Comparison of ENCODE assay signal across 1 cellular context in genomic region chr7:44473295-44473694, GRCh38.
A peak's percentile ranks its signal among the peaks of the same experiment; 100 is the strongest.
TF ChIP-seq lines count a peak whose summit lies in the region.

No MANE protein-coding gene starts in this region.

TF ChIP-seq in HepG2, 621 proteins besides CTCF, POLR2A, EP300 and RAD21 (continued from another document and continues in another):
- TF ChIP-seq KIAA2018 (CRISPR knock-in tag; IDR thresholded peaks at IDR 0.05; ENCODE audit: borderline replicate concordance) (no peak), MED8 (CRISPR knock-in tag; IDR thresholded peaks at IDR 0.05; ENCODE audit: insufficient replicate concordance) (no peak), ZNF570 (CRISPR knock-in tag; IDR thresholded peaks at IDR 0.05; ENCODE audit: borderline replicate concordance) (no peak), FOSL1 (CRISPR knock-in tag; IDR thresholded peaks at IDR 0.05; ENCODE audit: borderline replicate concordance) (no peak), CHCHD3 (CRISPR knock-in tag; IDR thresholded peaks at IDR 0.05) (no peak), HES4 (CRISPR knock-in tag; IDR thresholded peaks at IDR 0.05; ENCODE audit: borderline replicate concordance) (no peak), KLF13 (CRISPR knock-in tag; IDR thresholded peaks at IDR 0.05) (no peak), ZNF773 (CRISPR knock-in tag; IDR thresholded peaks at IDR 0.05; ENCODE audit: borderline replicate concordance) (no peak), ZNF432 (CRISPR knock-in tag; IDR thresholded peaks at IDR 0.05; ENCODE audit: borderline replicate concordance) (no peak), ARNTL (CRISPR knock-in tag; IDR thresholded peaks at IDR 0.05) (no peak), IRF1 (CRISPR knock-in tag; IDR thresholded peaks at IDR 0.05; ENCODE audit: low read depth) (no peak), GABPB1 (CRISPR knock-in tag; IDR thresholded peaks at IDR 0.05) (peak; percentile 57; the same call in 1 of the 2 replicates), HMG20A (CRISPR knock-in tag; IDR thresholded peaks at IDR 0.05; ENCODE audit: borderline replicate concordance) (peak; percentile 68; the same call in 1 of the 2 replicates), NCOA1 (CRISPR knock-in tag; IDR thresholded peaks at IDR 0.05) (no peak), MIER3 (CRISPR knock-in tag; IDR thresholded peaks at IDR 0.05; ENCODE audit: borderline replicate concordance) (peak; percentile 69; the same call in 1 of the 2 replicates), ZNF235 (CRISPR knock-in tag; IDR thresholded peaks at IDR 0.05; ENCODE audit: borderline replicate concordance) (no peak), LCORL (IDR thresholded peaks at IDR 0.05) (no peak), LCORL (CRISPR knock-in tag; IDR thresholded peaks at IDR 0.05) (peak; percentile 64; the same call in 1 of the 2 replicates), ZNF468 (CRISPR knock-in tag; IDR thresholded peaks at IDR 0.05) (no peak), ZNF138 (CRISPR knock-in tag; IDR thresholded peaks at IDR 0.05; ENCODE audit: low read depth) (no peak), IKZF1 (IDR thresholded peaks at IDR 0.05) (no peak), ZNF652 (CRISPR knock-in tag; IDR thresholded peaks at IDR 0.05; ENCODE audit: borderline replicate concordance, low read depth) (0 out of 2 replicates have a peak, but pooled peaks have one; percentile 26), ZNF574 (CRISPR knock-in tag; IDR thresholded peaks at IDR 0.05) (no peak), KDM4B (CRISPR knock-in tag; IDR thresholded peaks at IDR 0.05) (peak; percentile 59; the same call in 1 of the 2 replicates), FOXJ3 (CRISPR knock-in tag; IDR thresholded peaks at IDR 0.05; ENCODE audit: borderline replicate concordance) (peak; percentile 69; the same call in 1 of the 2 replicates), ATM (IDR thresholded peaks at IDR 0.05; ENCODE audit: borderline replicate concordance) (no peak), ZNF737 (CRISPR knock-in tag; IDR thresholded peaks at IDR 0.05; ENCODE audit: borderline replicate concordance) (no peak), ZNF605 (CRISPR knock-in tag; IDR thresholded peaks at IDR 0.05) (no peak), HNRNPUL1 (IDR thresholded peaks at IDR 0.05; ENCODE audit: low read depth, low read length) (no peak), MTA1 (CRISPR knock-in tag; IDR thresholded peaks at IDR 0.05; ENCODE audit: borderline replicate concordance) (no peak), TBX2 (CRISPR knock-in tag; IDR thresholded peaks at IDR 0.05; ENCODE audit: borderline replicate concordance) (no peak; the same call in 1 of the 2 replicates), ZNF362 (CRISPR knock-in tag; IDR thresholded peaks at IDR 0.05; ENCODE audit: borderline replicate concordance) (no peak), U2AF1 (optimal IDR thresholded peaks at IDR 0.05; ENCODE audit: low read depth, low read length) (no peak), ZNF841 (CRISPR knock-in tag; IDR thresholded peaks at IDR 0.05; ENCODE audit: borderline replicate concordance) (no peak), NKX3-1 (CRISPR knock-in tag; IDR thresholded peaks at IDR 0.05) (no peak), KDM3A (CRISPR knock-in tag; IDR thresholded peaks at IDR 0.05; ENCODE audit: low read depth) (0 out of 2 replicates have a peak, but pooled peaks have one; percentile 51)
- TF ChIP-seq, protein P1, sequence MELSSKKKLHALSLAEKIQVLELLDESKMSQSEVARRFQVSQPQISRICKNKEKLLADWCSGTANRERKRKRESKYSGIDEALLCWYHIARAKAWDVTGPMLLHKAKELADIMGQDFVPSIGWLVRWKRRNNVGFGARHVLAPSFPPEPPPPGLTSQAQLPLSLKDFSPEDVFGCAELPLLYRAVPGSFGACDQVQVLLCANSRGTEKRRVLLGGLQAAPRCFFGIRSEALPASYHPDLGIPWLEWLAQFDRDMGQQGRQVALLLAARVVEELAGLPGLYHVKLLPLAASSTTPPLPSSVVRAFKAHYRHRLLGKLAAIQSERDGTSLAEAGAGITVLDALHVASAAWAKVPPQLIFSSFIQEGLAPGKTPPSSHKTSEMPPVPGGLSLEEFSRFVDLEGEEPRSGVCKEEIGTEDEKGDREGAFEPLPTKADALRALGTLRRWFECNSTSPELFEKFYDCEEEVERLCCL (CRISPR knock-in tag; IDR thresholded peaks at IDR 0.05; ENCODE audit: borderline replicate concordance), result no peak
- TF ChIP-seq, protein P2, sequence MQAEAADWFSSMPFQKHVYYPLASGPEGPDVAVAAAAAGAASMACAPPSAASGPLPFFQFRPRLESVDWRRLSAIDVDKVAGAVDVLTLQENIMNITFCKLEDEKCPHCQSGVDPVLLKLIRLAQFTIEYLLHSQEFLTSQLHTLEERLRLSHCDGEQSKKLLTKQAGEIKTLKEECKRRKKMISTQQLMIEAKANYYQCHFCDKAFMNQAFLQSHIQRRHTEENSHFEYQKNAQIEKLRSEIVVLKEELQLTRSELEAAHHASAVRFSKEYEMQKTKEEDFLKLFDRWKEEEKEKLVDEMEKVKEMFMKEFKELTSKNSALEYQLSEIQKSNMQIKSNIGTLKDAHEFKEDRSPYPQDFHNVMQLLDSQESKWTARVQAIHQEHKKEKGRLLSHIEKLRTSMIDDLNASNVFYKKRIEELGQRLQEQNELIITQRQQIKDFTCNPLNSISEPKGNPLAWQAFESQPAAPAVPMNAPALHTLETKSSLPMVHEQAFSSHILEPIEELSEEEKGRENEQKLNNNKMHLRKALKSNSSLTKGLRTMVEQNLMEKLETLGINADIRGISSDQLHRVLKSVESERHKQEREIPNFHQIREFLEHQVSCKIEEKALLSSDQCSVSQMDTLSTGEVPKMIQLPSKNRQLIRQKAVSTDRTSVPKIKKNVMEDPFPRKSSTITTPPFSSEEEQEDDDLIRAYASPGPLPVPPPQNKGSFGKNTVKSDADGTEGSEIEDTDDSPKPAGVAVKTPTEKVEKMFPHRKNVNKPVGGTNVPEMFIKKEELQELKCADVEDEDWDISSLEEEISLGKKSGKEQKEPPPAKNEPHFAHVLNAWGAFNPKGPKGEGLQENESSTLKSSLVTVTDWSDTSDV (CRISPR knock-in tag; IDR thresholded peaks at IDR 0.05), result no peak
- TF ChIP-seq, protein P3, sequence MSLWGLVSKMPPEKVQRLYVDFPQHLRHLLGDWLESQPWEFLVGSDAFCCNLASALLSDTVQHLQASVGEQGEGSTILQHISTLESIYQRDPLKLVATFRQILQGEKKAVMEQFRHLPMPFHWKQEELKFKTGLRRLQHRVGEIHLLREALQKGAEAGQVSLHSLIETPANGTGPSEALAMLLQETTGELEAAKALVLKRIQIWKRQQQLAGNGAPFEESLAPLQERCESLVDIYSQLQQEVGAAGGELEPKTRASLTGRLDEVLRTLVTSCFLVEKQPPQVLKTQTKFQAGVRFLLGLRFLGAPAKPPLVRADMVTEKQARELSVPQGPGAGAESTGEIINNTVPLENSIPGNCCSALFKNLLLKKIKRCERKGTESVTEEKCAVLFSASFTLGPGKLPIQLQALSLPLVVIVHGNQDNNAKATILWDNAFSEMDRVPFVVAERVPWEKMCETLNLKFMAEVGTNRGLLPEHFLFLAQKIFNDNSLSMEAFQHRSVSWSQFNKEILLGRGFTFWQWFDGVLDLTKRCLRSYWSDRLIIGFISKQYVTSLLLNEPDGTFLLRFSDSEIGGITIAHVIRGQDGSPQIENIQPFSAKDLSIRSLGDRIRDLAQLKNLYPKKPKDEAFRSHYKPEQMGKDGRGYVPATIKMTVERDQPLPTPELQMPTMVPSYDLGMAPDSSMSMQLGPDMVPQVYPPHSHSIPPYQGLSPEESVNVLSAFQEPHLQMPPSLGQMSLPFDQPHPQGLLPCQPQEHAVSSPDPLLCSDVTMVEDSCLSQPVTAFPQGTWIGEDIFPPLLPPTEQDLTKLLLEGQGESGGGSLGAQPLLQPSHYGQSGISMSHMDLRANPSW (CRISPR knock-in tag; IDR thresholded peaks at IDR 0.05; ENCODE audit: borderline replicate concordance), result no peak
- TF ChIP-seq, protein P4, sequence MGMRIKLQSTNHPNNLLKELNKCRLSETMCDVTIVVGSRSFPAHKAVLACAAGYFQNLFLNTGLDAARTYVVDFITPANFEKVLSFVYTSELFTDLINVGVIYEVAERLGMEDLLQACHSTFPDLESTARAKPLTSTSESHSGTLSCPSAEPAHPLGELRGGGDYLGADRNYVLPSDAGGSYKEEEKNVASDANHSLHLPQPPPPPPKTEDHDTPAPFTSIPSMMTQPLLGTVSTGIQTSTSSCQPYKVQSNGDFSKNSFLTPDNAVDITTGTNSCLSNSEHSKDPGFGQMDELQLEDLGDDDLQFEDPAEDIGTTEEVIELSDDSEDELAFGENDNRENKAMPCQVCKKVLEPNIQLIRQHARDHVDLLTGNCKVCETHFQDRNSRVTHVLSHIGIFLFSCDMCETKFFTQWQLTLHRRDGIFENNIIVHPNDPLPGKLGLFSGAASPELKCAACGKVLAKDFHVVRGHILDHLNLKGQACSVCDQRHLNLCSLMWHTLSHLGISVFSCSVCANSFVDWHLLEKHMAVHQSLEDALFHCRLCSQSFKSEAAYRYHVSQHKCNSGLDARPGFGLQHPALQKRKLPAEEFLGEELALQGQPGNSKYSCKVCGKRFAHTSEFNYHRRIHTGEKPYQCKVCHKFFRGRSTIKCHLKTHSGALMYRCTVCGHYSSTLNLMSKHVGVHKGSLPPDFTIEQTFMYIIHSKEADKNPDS (CRISPR knock-in tag; IDR thresholded peaks at IDR 0.05), result no peak
